10 cellular contexts compared by ENCODE assay signal in genomic region chr9:83977196-83977595, GRCh38. TPM values are rescaled to one million over a fixed set of nuclear protein-coding genes. Genes with fewer than 3 reads are reported as not detected.
DNase-seq lines count a peak whose midpoint lies in the region; FAIRE-seq and TF ChIP-seq lines count a peak whose summit lies in the region.
"Had no signal": no experiment of that assay in that cellular context is flagged by ENCODE, and none has a peak within 500 bp of the region (broad histone marks: within the 10 kb centered on the region; RNA-seq: fewer than 3 reads in every experiment).

No MANE protein-coding gene starts in this region.

- H3K27me3 ChIP-seq in astrocyte (ENCODE audit: insufficient read depth, low read length) = no peaks in the 10 kb centered on the region
- H3K27me3 ChIP-seq in prostate gland (replicated peaks; ENCODE audit: insufficient read depth) = no peaks in the 10 kb centered on the region

- no peak overlapping the region for H2AFZ ChIP-seq in astrocyte (ENCODE audit: low read depth, low read length)

- H3K36me3 Mint-ChIP-seq in HFFc6 (ENCODE audit: low read depth) (peaks cover 62% of the 10 kb centered on the region), astrocyte (ENCODE audit: low read depth, unreplicated experiment) (peaks cover 21% of the 10 kb centered on the region)

- peak overlapping the region; percentile 100 for H3K9ac ChIP-seq in astrocyte (ENCODE audit: low read length)

- peaks cover 21% of the 10 kb centered on the region for H3K27me3 Mint-ChIP-seq in HFFc6 (ENCODE audit: insufficient read depth)
- no peaks in the 10 kb centered on the region for H3K27me3 Mint-ChIP-seq in astrocyte (ENCODE audit: low read depth, unreplicated experiment)

- H3K4me3 Mint-ChIP-seq in HFFc6 (peak overlapping the region; percentile 98), astrocyte (ENCODE audit: unreplicated experiment) (peak overlapping the region; percentile 100)

- DNase-seq in AG04449 (ENCODE audit: low read depth, low spot score) (no peak), HFFc6 (no peak), astrocyte (ENCODE audit: low read depth) (no peak), SHP77 (lab: John Stamatoyannopoulos, UW) (no peak), GM03348 (ENCODE audit: low spot score) (no peak), GDM1 (lab: John Stamatoyannopoulos, UW) (no peak), prostate gland (ENCODE audit: low spot score) (no peak)
- DNase-seq: KG1 had no signal

- H3K4me1 ChIP-seq in astrocyte (ENCODE audit: insufficient read depth, low read length) = no peaks in the 10 kb centered on the region
- H3K4me1 ChIP-seq in mesodermal cell (ENCODE audit: control insufficient read depth, insufficient read depth, low read length, poor library complexity, severe bottlenecking) = peaks cover 7% of the 10 kb centered on the region
- no peaks in the 10 kb centered on the region for H3K4me1 ChIP-seq in prostate gland (replicated peaks)

- H3K4me2 ChIP-seq in astrocyte (ENCODE audit: low read length) = peak overlapping the region; percentile 91

- H3K4me1 Mint-ChIP-seq in HFFc6 (ENCODE audit: low read depth) (peaks cover 54% of the 10 kb centered on the region), astrocyte (ENCODE audit: low read depth, unreplicated experiment) (peaks cover 30% of the 10 kb centered on the region)

- no peak overlapping the region for H3K27ac Mint-ChIP-seq in HFFc6
- no peak overlapping the region for H3K27ac Mint-ChIP-seq in astrocyte (ENCODE audit: unreplicated experiment)

- POLR2A ChIA-PET in AG04449 (lab: Yijun Ruan, JAX) = interaction anchor here (0.6 kb wide), 1 partner anchor 11 kb away, joined by 4 read pairs; no protein-coding TSS in a partner anchor

- no peak for TF ChIP-seq POLR2A in prostate gland (IDR thresholded peaks at IDR 0.05)

- H3K79me2 ChIP-seq in astrocyte (ENCODE audit: insufficient read depth, low read length) = peaks cover 98% of the 10 kb centered on the region

- CTCF ChIA-PET in AG04449 (lab: Yijun Ruan, JAX) = interaction anchor here (0.8 to 5.6 kb wide), 4 partner anchors 9 to 284 kb away, joined by 3 to 36 read pairs (median 4); no protein-coding TSS in a partner anchor

- intact Hi-C loops in prostate gland (cut with DNase I) = no loop called here

- H3K9me3 Mint-ChIP-seq in HFFc6 (no peaks in the 10 kb centered on the region), astrocyte (ENCODE audit: unreplicated experiment) (no peaks in the 10 kb centered on the region)

- H3K9me3 ChIP-seq in astrocyte (ENCODE audit: insufficient read depth, low read depth, low read length) = no peaks in the 10 kb centered on the region
- no peaks in the 10 kb centered on the region for H3K9me3 ChIP-seq in mesodermal cell (ENCODE audit: control insufficient read depth, low read length)
- no peaks in the 10 kb centered on the region for H3K9me3 ChIP-seq in prostate gland

- H4K20me1 ChIP-seq in astrocyte (ENCODE audit: insufficient read depth, low read length) = peaks cover 71% of the 10 kb centered on the region

- no peak overlapping the region for H3K27ac ChIP-seq in astrocyte (ENCODE audit: low read depth, low read length)
- H3K27ac ChIP-seq in mesodermal cell (ENCODE audit: low read depth, low read length, severe bottlenecking) = no peak overlapping the region
- no peak overlapping the region for H3K27ac ChIP-seq in prostate gland

- no CpG with 5 or more reads among the region's 1 CpG for WGBS in mesodermal cell (ENCODE audit: insufficient coverage in 2 of 2), 2 experiments
- 61% methylated on average over 1 of the region's 1 CpG for WGBS in prostate gland

- no peak for FAIRE-seq in astrocyte (lab: Jason Lieb, UNC)
- FAIRE-seq: bronchial epithelial cell had no signal

- H3K36me3 ChIP-seq in astrocyte (ENCODE audit: insufficient read depth, low read length) (peaks cover 56% of the 10 kb centered on the region), mesodermal cell (ENCODE audit: control insufficient read depth, insufficient read depth, low read length) (peaks cover 64% of the 10 kb centered on the region), prostate gland (peaks cover 7 to 23% of the 10 kb centered on the region in 2 donors)

- H3K4me3 ChIP-seq in AG04449 (ENCODE audit: low read depth, low read length) (peak overlapping the region; percentile 73; the same call in 1 of the 2 replicates), astrocyte (ENCODE audit: insufficient read depth, low read depth, low read length) (peak overlapping the region; percentile 100), mesodermal cell (ENCODE audit: extremely low read depth, insufficient read depth, low read length, poor library complexity, severe bottlenecking) (peak overlapping the region; percentile 95), prostate gland (peak overlapping the region in 1 of 2 donors; percentile 96)

- TF ChIP-seq CTCF in AG04449 (IDR thresholded peaks at IDR 0.05; ENCODE audit: insufficient read depth, low read length, missing control alignments) = no peak
- no peak; the same call in 1 of the 2 replicates for TF ChIP-seq CTCF in HFFc6 (IDR thresholded peaks at IDR 0.05)
- TF ChIP-seq CTCF in astrocyte (IDR thresholded peaks at IDR 0.05; ENCODE audit: insufficient read depth, low read depth, low read length) = no peak
- no peak for TF ChIP-seq CTCF in prostate gland (IDR thresholded peaks at IDR 0.05)

RNA-seq across cellular contexts. Expression of gene HNRNPK, which starts 2.8 kb away (rescaled TPM):
- total RNA-seq in HFFc6 (2021; fragmentation: NEBNext Ultra II Directional; extraction: Animal tissue kit (Norgen Biotek cat#: 25700)) = 100 to 1,000 TPM; 520 to 678 (median 632) TPM
- total RNA-seq in astrocyte (488 and 511 TPM in 2 replicates), prostate gland (100 to 1,000 TPM; 447 to 480 TPM)
- 632 TPM for polyA plus RNA-seq in mesodermal cell (2013, experiment 1 of 2)
- 670 TPM for polyA plus RNA-seq in mesodermal cell (2013, experiment 2 of 2)

RNA-seq across cellular contexts. Expression of gene RMI1, which starts 3.4 kb away (rescaled TPM):
- 10 to 100 TPM in 5 of 6 experiments, 1 to 10 TPM in 1; 8.2 to 13.4 (median 12.2) TPM for total RNA-seq in HFFc6 (2021; fragmentation: NEBNext Ultra II Directional; extraction: Animal tissue kit (Norgen Biotek cat#: 25700))
- 6.3 and 6.5 TPM in 2 replicates for total RNA-seq in astrocyte
- 15.1 TPM for polyA plus RNA-seq in mesodermal cell (2013, experiment 1 of 2)
- 17.4 TPM for polyA plus RNA-seq in mesodermal cell (2013, experiment 2 of 2)
- 10 to 100 TPM in 1 of 2 donors, 1 to 10 TPM in 1; 8.7 to 18.1 TPM for total RNA-seq in prostate gland

RNA-seq across cellular contexts. Expression of gene KIF27, which starts 56.0 kb away (rescaled TPM):
- total RNA-seq in HFFc6 (2021; fragmentation: NEBNext Ultra II Directional; extraction: Animal tissue kit (Norgen Biotek cat#: 25700)) = 1 to 10 TPM in 5 of 6 experiments, under 1 TPM in 1; 0.99 to 2.0 (median 1.2) TPM
- total RNA-seq in astrocyte = 2.2 and 3.0 TPM in 2 replicates
- 4.0 TPM for polyA plus RNA-seq in mesodermal cell (2013, experiment 1 of 2)
- polyA plus RNA-seq in mesodermal cell (2013, experiment 2 of 2) = 6.8 TPM
- total RNA-seq in prostate gland = 10 to 100 TPM in 1 of 2 donors, 1 to 10 TPM in 1; 3.4 to 11.2 TPM
